In the genomic region with DNA sequence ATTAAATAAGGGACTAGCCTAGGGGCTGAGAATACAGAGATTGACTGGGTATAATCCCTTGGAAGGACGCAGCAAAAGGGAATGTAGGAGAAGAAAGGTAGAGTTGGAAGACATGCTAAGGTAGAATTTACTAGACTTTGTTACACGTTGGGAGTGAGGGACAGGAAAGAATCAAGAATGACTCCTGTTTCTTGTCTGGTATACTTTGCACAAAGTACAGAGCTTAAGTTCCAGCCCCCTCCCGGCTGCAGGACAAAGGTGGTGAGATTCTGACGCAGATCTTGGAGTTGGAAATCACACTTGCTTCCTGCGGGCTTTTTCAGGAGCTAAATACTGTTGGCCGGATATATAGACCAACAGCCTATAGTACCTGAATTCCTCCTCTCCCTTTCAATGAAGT, we compare ENCODE assay signal across 2 cellular contexts.
TF ChIP-seq lines count a peak whose summit lies in the region.

No MANE protein-coding gene starts in this region.

TF ChIP-seq in SK-N-SH, 30 proteins besides CTCF, POLR2A, EP300 and RAD21 (continued from another document):
- TF ChIP-seq, protein P1, sequence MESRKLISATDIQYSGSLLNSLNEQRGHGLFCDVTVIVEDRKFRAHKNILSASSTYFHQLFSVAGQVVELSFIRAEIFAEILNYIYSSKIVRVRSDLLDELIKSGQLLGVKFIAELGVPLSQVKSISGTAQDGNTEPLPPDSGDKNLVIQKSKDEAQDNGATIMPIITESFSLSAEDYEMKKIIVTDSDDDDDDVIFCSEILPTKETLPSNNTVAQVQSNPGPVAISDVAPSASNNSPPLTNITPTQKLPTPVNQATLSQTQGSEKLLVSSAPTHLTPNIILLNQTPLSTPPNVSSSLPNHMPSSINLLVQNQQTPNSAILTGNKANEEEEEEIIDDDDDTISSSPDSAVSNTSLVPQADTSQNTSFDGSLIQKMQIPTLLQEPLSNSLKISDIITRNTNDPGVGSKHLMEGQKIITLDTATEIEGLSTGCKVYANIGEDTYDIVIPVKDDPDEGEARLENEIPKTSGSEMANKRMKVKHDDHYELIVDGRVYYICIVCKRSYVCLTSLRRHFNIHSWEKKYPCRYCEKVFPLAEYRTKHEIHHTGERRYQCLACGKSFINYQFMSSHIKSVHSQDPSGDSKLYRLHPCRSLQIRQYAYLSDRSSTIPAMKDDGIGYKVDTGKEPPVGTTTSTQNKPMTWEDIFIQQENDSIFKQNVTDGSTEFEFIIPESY (IDR thresholded peaks at IDR 0.05; ENCODE audit: borderline replicate concordance, low read depth), result no peak
- TF ChIP-seq TCF12 (IDR thresholded peaks at IDR 0.05) (no peak), FOXM1 (IDR thresholded peaks at IDR 0.05; ENCODE audit: low read depth) (no peak), MEF2A (IDR thresholded peaks at IDR 0.05; ENCODE audit: borderline replicate concordance, low read depth) (no peak), YY1 (IDR thresholded peaks at IDR 0.05; ENCODE audit: low read depth) (no peak)
- TF ChIP-seq, protein P2, sequence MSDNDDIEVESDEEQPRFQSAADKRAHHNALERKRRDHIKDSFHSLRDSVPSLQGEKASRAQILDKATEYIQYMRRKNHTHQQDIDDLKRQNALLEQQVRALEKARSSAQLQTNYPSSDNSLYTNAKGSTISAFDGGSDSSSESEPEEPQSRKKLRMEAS (IDR thresholded peaks at IDR 0.05; ENCODE audit: low read depth), result no peak
- TF ChIP-seq, protein P3, sequence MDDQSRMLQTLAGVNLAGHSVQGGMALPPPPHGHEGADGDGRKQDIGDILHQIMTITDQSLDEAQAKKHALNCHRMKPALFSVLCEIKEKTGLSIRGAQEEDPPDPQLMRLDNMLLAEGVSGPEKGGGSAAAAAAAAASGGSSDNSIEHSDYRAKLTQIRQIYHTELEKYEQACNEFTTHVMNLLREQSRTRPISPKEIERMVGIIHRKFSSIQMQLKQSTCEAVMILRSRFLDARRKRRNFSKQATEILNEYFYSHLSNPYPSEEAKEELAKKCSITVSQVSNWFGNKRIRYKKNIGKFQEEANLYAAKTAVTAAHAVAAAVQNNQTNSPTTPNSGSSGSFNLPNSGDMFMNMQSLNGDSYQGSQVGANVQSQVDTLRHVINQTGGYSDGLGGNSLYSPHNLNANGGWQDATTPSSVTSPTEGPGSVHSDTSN (IDR thresholded peaks at IDR 0.05), result no peak

TF ChIP-seq in SK-N-SH treated with all-trans-retinoic acid at 6 μM for 48 hours, 23 proteins besides CTCF, POLR2A, EP300 and RAD21 (continued from another document):
- TF ChIP-seq, protein P4, sequence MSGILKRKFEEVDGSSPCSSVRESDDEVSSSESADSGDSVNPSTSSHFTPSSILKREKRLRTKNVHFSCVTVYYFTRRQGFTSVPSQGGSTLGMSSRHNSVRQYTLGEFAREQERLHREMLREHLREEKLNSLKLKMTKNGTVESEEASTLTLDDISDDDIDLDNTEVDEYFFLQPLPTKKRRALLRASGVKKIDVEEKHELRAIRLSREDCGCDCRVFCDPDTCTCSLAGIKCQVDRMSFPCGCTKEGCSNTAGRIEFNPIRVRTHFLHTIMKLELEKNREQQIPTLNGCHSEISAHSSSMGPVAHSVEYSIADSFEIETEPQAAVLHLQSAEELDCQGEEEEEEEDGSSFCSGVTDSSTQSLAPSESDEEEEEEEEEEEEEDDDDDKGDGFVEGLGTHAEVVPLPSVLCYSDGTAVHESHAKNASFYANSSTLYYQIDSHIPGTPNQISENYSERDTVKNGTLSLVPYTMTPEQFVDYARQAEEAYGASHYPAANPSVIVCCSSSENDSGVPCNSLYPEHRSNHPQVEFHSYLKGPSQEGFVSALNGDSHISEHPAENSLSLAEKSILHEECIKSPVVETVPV (CRISPR knock-in tag; IDR thresholded peaks at IDR 0.05), result no peak
- TF ChIP-seq OSR1 (CRISPR knock-in tag; IDR thresholded peaks at IDR 0.05) (no peak), ZNF565 (CRISPR knock-in tag; conservative IDR thresholded peaks at IDR 0.05; ENCODE audit: low read depth) (no peak), ZNF70 (CRISPR knock-in tag; IDR thresholded peaks at IDR 0.05) (no peak), ISL1 (CRISPR knock-in tag; IDR thresholded peaks at IDR 0.05) (no peak), TOX (CRISPR knock-in tag; IDR thresholded peaks at IDR 0.05; ENCODE audit: borderline replicate concordance) (no peak), ARNTL (CRISPR knock-in tag; IDR thresholded peaks at IDR 0.05; ENCODE audit: borderline replicate concordance, low read depth) (no peak), BACH2 (CRISPR knock-in tag; IDR thresholded peaks at IDR 0.05; ENCODE audit: borderline replicate concordance) (no peak), ZFP30 (CRISPR knock-in tag; IDR thresholded peaks at IDR 0.05) (no peak), ZNF8 (CRISPR knock-in tag; IDR thresholded peaks at IDR 0.05) (no peak), ZC3H10 (CRISPR knock-in tag; IDR thresholded peaks at IDR 0.05) (no peak)
- TF ChIP-seq, protein P5, sequence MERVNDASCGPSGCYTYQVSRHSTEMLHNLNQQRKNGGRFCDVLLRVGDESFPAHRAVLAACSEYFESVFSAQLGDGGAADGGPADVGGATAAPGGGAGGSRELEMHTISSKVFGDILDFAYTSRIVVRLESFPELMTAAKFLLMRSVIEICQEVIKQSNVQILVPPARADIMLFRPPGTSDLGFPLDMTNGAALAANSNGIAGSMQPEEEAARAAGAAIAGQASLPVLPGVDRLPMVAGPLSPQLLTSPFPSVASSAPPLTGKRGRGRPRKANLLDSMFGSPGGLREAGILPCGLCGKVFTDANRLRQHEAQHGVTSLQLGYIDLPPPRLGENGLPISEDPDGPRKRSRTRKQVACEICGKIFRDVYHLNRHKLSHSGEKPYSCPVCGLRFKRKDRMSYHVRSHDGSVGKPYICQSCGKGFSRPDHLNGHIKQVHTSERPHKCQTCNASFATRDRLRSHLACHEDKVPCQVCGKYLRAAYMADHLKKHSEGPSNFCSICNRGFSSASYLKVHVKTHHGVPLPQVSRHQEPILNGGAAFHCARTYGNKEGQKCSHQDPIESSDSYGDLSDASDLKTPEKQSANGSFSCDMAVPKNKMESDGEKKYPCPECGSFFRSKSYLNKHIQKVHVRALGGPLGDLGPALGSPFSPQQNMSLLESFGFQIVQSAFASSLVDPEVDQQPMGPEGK (CRISPR knock-in tag; IDR thresholded peaks at IDR 0.05; ENCODE audit: borderline replicate concordance), result no peak
